ENCODE assay signal across 27 cellular contexts in genomic region chr1:107365874-107366273, GRCh38.
A peak's percentile ranks its signal among the peaks of the same experiment; 100 is the strongest.
DNase-seq lines count a peak whose midpoint lies in the region; ATAC-seq, FAIRE-seq and TF ChIP-seq lines count a peak whose summit lies in the region.
"Had no signal": no experiment of that assay in that cellular context is flagged by ENCODE, and none has a peak within 500 bp of the region (broad histone marks: within the 10 kb centered on the region; RNA-seq: fewer than 3 reads in every experiment).

No MANE protein-coding gene starts in this region.

- BruUV-seq in mammary epithelial cell (replicated peaks; lab: Mats Ljungman, UMichigan): no TSS peak

- H3K79me2 ChIP-seq in mammary epithelial cell (ENCODE audit: insufficient read depth, low read length): no peaks in the 10 kb centered on the region

- H4K20me1 ChIP-seq in mammary epithelial cell (ENCODE audit: insufficient read depth, low read length): no peaks in the 10 kb centered on the region

- ATAC-seq in activated CD4-positive, CD25-positive, alpha-beta regulatory T cell treated with anti-CD3 and anti-CD28 coated beads, Interleukin-2, amount 50 U/mL, for 24 hours: no peak
- ATAC-seq: left cardiac atrium had no signal

- WGBS in mammary epithelial cell (ENCODE audit: low coverage, missing lambda C conversion rate): 74% methylated on average over 2 of the region's 2 CpGs

- no peak overlapping the region for H2AFZ ChIP-seq in mammary epithelial cell (ENCODE audit: low read depth, low read length)
- H2AFZ ChIP-seq: GM23248 had no signal

- in situ Hi-C loops in mammary epithelial cell (cut with MboI; ENCODE audit: low sequenced_read_pairs in 2 of 2): no loop called here

- CTCF ChIA-PET in mammary epithelial cell (lab: Charles Lee; ENCODE audit: low non-redundant PET): no interaction called here

- intact Hi-C loops in mammary epithelial cell (cut with micrococcal nuclease): no loop called here
- intact Hi-C loops in breast epithelium (cut with DNase I; ENCODE audit: low total_unique reads): no loop called here

- H3K36me3 ChIP-seq in mammary epithelial cell (ENCODE audit: insufficient read depth, low read length) (no peaks in the 10 kb centered on the region), breast epithelium (no peaks in the 10 kb centered on the region)
- H3K36me3 ChIP-seq: cardiac muscle cell, colonic mucosa, SJSA1, tibial artery, vagina had no signal

- no peak for FAIRE-seq in HTR-8/SVneo (lab: Jason Lieb, UNC)

- H3K27me3 ChIP-seq in mammary epithelial cell (ENCODE audit: insufficient read depth, low read length) (no peaks in the 10 kb centered on the region), breast epithelium (no peaks in the 10 kb centered on the region)
- H3K27me3 ChIP-seq: cardiac muscle cell, colonic mucosa, SJSA1, tibial artery, vagina had no signal

- no peak overlapping the region for H3K9ac ChIP-seq in mammary epithelial cell (ENCODE audit: insufficient read depth, low read length)
- H3K9ac ChIP-seq: GM23248 had no signal

- no peaks in the 10 kb centered on the region for H3K4me1 ChIP-seq in mammary epithelial cell (ENCODE audit: insufficient read depth, low read length)
- no peaks in the 10 kb centered on the region for H3K4me1 ChIP-seq in breast epithelium
- H3K4me1 ChIP-seq: colonic mucosa, SJSA1, tibial artery, vagina had no signal

- TF ChIP-seq POLR2A in breast epithelium (IDR thresholded peaks at IDR 0.05): no peak

- H3K9me3 ChIP-seq in mammary epithelial cell (replicated peaks; ENCODE audit: insufficient read depth, low read length) (no peaks in the 10 kb centered on the region), breast epithelium (no peaks in the 10 kb centered on the region)
- H3K9me3 ChIP-seq: colonic mucosa, SJSA1, tibial artery, vagina had no signal

- H3K4me3 ChIP-seq in mammary epithelial cell (replicated peaks in 1 of 3; ENCODE audit: insufficient read depth in 1 of 3, low read depth in 2 of 3, low read length in 3 of 3) (no peak overlapping the region), breast epithelium (no peak overlapping the region)
- H3K4me3 ChIP-seq: cardiac muscle cell, colonic mucosa, GM23248, SJSA1, tibial artery, vagina had no signal

- dilution Hi-C loops in mammary epithelial cell (cut with HindIII; ENCODE audit: low sequenced_read_pairs): no loop called here

- TF ChIP-seq CTCF in mammary epithelial cell (conservative IDR thresholded peaks at IDR 0.05 in 1 of 2, IDR thresholded peaks at IDR 0.05 in 1 of 2; ENCODE audit: extremely low read depth in 1 of 2, insufficient read depth in 1 of 2, low read depth in 1 of 2, low read length in 2 of 2): no peak
- no peak for TF ChIP-seq CTCF in breast epithelium (IDR thresholded peaks at IDR 0.05)

- H3K4me2 ChIP-seq in mammary epithelial cell (ENCODE audit: insufficient read depth, low read depth, low read length): no peak overlapping the region

- H3K27ac ChIP-seq in mammary epithelial cell (ENCODE audit: insufficient read depth, low read depth, low read length) (no peak overlapping the region), breast epithelium (no peak overlapping the region)
- H3K27ac ChIP-seq: cardiac muscle cell, colonic mucosa, GM23248, SJSA1, tibial artery, vagina had no signal

- DNase-seq in mammary epithelial cell: peak; percentile 0
- no peak for DNase-seq in breast epithelium (ENCODE audit: low spot score in 2 of 2)
- DNase-seq in NCI-H2081 (lab: John Stamatoyannopoulos, UW): peak; percentile 42 to 83
- peak; percentile 48 to 61 for DNase-seq in SHP77 (lab: John Stamatoyannopoulos, UW)
- no peak for DNase-seq in DMS153 treated with DMSO at 0.1 percent for 48 hours (lab: John Stamatoyannopoulos, UW; ENCODE audit: unreplicated experiment)
- DNase-seq in HTR-8/SVneo (ENCODE audit: insufficient read length, low spot score): no peak
- DNase-seq: activated B cell treated with CpG ODN at 0.5 μM for 24 hours; activated CD4-positive, alpha-beta T cell treated with anti-CD3 and anti-CD28 coated beads, Interleukin-2, amount 50 U/mL, for 4 hours; activated gamma-delta T cell treated with Interleukin-2 at 50 U/mL for 16 hours; activated naive CD8-positive, alpha-beta T cell treated with anti-CD3 and anti-CD28 coated beads, Interleukin-2, amount 10 ng/mL, durations not matched to agents 7 days and 5 days; activated T-cell treated with anti-CD3 and anti-CD28 coated beads, Interleukin-2, amount 50 U/mL, for 48 hours; aorta; colonic mucosa; DMS79; effector CD4-positive, alpha-beta T cell; GF-D8; GM23248; hippocampal formation; left cardiac atrium; NCI-H526 treated with DMSO at 0.1 percent for 48 hours; stimulated activated CD4-positive, alpha-beta T cell treated with anti-CD3 and anti-CD28 coated beads, Interleukin-15, amount 100 ng/mL, for 24 hours; stimulated activated CD4-positive, alpha-beta T cell treated with anti-CD3 and anti-CD28 coated beads, Interleukin-4, amount 100 ng/mL, for 4 hours; tibial artery had no signal

Comparison
In these comparisons a context has a peak if more than half of its experiments do, and no peak if none do; other contexts are left out.
1. DNase-seq: peak in mammary epithelial cell (single experiment), NCI-H2081 (2 of 2) and SHP77 (2 of 2); none in breast epithelium (0 of 2), DMS153 treated with DMSO at 0.1 percent for 48 hours (single experiment) and HTR-8/SVneo (single experiment).